Comparison of ENCODE assay signal across 25 cellular contexts in genomic region chr10:76327441-76327840, GRCh38.
"Had no signal": no experiment of that assay in that cellular context is flagged by ENCODE, and none has a peak within 500 bp of the region (broad histone marks: within the 10 kb centered on the region; RNA-seq: fewer than 3 reads in every experiment).

No MANE protein-coding gene starts in this region.

- H3K4me3 Mint-ChIP-seq: immature natural killer cell; naive thymus-derived CD8-positive, alpha-beta T cell; nephron; neural crest cell; stimulated activated effector memory CD8-positive, alpha-beta T cell treated with anti-CD3 and anti-CD28 coated beads, Interleukin-12 subunit alpha, Interleukin-12 subunit beta, amount 100 ng/mL, for 72 hours; stimulated activated naive CD8-positive, alpha-beta T cell treated with anti-CD3 and anti-CD28 coated beads, Interleukin-15, amount 100 ng/mL, for 72 hours had no signal

- H3K27me3 Mint-ChIP-seq: stimulated activated naive CD8-positive, alpha-beta T cell treated with anti-CD3 and anti-CD28 coated beads, Interleukin-15, amount 100 ng/mL, for 72 hours had no signal

- H3K27me3 ChIP-seq: pancreas, sigmoid colon, spleen, transverse colon, upper lobe of left lung, vagina had no signal

- H3K9me3 ChIP-seq: left ventricle myocardium inferior, pancreas, prostate gland, sigmoid colon, spleen, transverse colon, upper lobe of left lung, vagina had no signal

- H3K27ac Mint-ChIP-seq: immature natural killer cell; naive thymus-derived CD8-positive, alpha-beta T cell; nephron; stimulated activated effector memory CD8-positive, alpha-beta T cell treated with anti-CD3 and anti-CD28 coated beads, Interleukin-12 subunit alpha, Interleukin-12 subunit beta, amount 100 ng/mL, for 72 hours; stimulated activated naive CD8-positive, alpha-beta T cell treated with anti-CD3 and anti-CD28 coated beads, Interleukin-15, amount 100 ng/mL, for 72 hours had no signal

- H3K4me3 ChIP-seq: left ventricle myocardium inferior, lung, pancreas, prostate gland, sigmoid colon, spleen, transverse colon, upper lobe of left lung, vagina had no signal

- H3K9me3 Mint-ChIP-seq: immature natural killer cell; nephron; neural crest cell; stimulated activated naive CD8-positive, alpha-beta T cell treated with anti-CD3 and anti-CD28 coated beads, Interleukin-15, amount 100 ng/mL, for 72 hours had no signal

- H3K4me1 ChIP-seq: pancreas, prostate gland, spleen, upper lobe of left lung had no signal

- ATAC-seq: naive thymus-derived CD8-positive, alpha-beta T cell; pancreas; right cardiac atrium; stimulated activated effector memory CD8-positive, alpha-beta T cell treated with anti-CD3 and anti-CD28 coated beads, Interleukin-12 subunit alpha, Interleukin-12 subunit beta, amount 100 ng/mL, for 72 hours; stimulated activated naive CD8-positive, alpha-beta T cell treated with anti-CD3 and anti-CD28 coated beads, Interleukin-15, amount 100 ng/mL, for 72 hours had no signal

- H3K4me1 Mint-ChIP-seq: immature natural killer cell; naive thymus-derived CD8-positive, alpha-beta T cell; neural crest cell; stimulated activated effector memory CD8-positive, alpha-beta T cell treated with anti-CD3 and anti-CD28 coated beads, Interleukin-12 subunit alpha, Interleukin-12 subunit beta, amount 100 ng/mL, for 72 hours; stimulated activated naive CD8-positive, alpha-beta T cell treated with anti-CD3 and anti-CD28 coated beads, Interleukin-15, amount 100 ng/mL, for 72 hours had no signal

- DNase-seq: hypothalamus; immature natural killer cell; left ventricle myocardium inferior; midbrain; naive thymus-derived CD8-positive, alpha-beta T cell; nucleus accumbens; pancreas; posterior cingulate gyrus; retina; right cardiac atrium; sigmoid colon; small intestine; spleen; stimulated activated CD4-positive, alpha-beta T cell treated with anti-CD3 and anti-CD28 coated beads, Interleukin-4, amount 100 ng/mL, for 24 hours; stimulated activated naive CD4-positive, alpha-beta T cell treated with Interleukin-2 at 50 U/mL for 16 hours; stimulated activated naive CD8-positive, alpha-beta T cell treated with anti-CD3 and anti-CD28 coated beads, Interleukin-15, amount 100 ng/mL, for 72 hours; substantia nigra; transverse colon; upper lobe of left lung had no signal

- H3K36me3 Mint-ChIP-seq: immature natural killer cell; naive thymus-derived CD8-positive, alpha-beta T cell; stimulated activated effector memory CD8-positive, alpha-beta T cell treated with anti-CD3 and anti-CD28 coated beads, Interleukin-12 subunit alpha, Interleukin-12 subunit beta, amount 100 ng/mL, for 72 hours had no signal

- H3K36me3 ChIP-seq: left ventricle myocardium inferior, pancreas, prostate gland, sigmoid colon, spleen, transverse colon, upper lobe of left lung, vagina had no signal

- H3K27ac ChIP-seq: left ventricle myocardium inferior, pancreas, prostate gland, sigmoid colon, spleen, transverse colon, upper lobe of left lung, vagina had no signal
